In the genomic region with DNA sequence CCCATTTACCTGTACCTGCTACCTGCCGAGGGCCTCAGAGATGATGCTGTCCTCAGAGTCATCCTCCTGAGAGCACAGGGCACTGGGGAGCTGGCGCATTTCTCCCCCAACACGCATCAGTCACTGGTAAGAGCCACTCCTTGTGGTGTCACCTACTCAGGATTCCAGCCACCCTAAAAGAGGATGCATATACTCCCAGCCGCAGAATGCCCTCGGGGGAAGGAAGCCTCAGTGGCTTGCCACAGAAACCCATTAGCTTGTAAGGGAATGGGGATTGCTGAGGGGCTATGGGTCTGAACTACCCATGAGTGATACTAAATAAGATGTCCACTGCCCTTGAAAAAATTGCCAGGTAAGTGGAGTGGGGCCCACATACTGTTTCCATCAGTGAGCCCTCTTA, we compare ENCODE assay signal across 13 cellular contexts.
DNase-seq lines count a peak whose midpoint lies in the region; TF ChIP-seq lines count a peak whose summit lies in the region.
"Had no signal": no experiment of that assay in that cellular context is flagged by ENCODE, and none has a peak within 500 bp of the region (broad histone marks: within the 10 kb centered on the region; RNA-seq: fewer than 3 reads in every experiment).

No MANE protein-coding gene starts in this region.

- peak overlapping the region; percentile 97 for H3K27ac ChIP-seq in angular gyrus (ENCODE audit: low read depth, low read length)
- H3K27ac ChIP-seq in dorsolateral prefrontal cortex, result peak overlapping the region in 58 of 59 donors; percentile 74 to 99 (median 95)
- H3K27ac ChIP-seq in substantia nigra (ENCODE audit: low read depth, low read length, poor library complexity, severe bottlenecking), result peak overlapping the region; percentile 97

- intact Hi-C loops in dorsolateral prefrontal cortex (cut with DNase I), result loop anchor here in 1 of 2 donors (2.0 kb wide), 1 partner anchor 184 kb away; no protein-coding TSS in a partner anchor

- no peak overlapping the region for H3K4me3 ChIP-seq in dorsolateral prefrontal cortex
- H3K4me3 ChIP-seq: GM23338, HAP-1 had no signal

- H3K27me3 ChIP-seq in dorsolateral prefrontal cortex, result no peaks in the 10 kb centered on the region

- no peak for TF ChIP-seq CTCF in dorsolateral prefrontal cortex (IDR thresholded peaks at IDR 0.05 in 54 of 56, conservative IDR thresholded peaks at IDR 0.05 in 2 of 56; ENCODE audit: low read depth in 1 of 56, partially characterized antibody in 56 of 56)

- no peak for DNase-seq in dorsolateral prefrontal cortex
- DNase-seq in substantia nigra (lab: John Stamatoyannopoulos, UW), result no peak
- no peak for DNase-seq in nucleus accumbens (lab: John Stamatoyannopoulos, UW)
- DNase-seq in activated CD8-positive, alpha-beta memory T cell treated with anti-CD3 and anti-CD28 coated beads, Interleukin-2, amount 50 U/mL, for 48 hours, result no peak
- no peak for DNase-seq in H4 (ENCODE audit: low spot score)
- DNase-seq: CD4-positive, alpha-beta memory T cell; COR-L47; DMS153; DND-41; HFFc6 had no signal
